Comparison of ENCODE assay signal across 17 cellular contexts in the genomic region with DNA sequence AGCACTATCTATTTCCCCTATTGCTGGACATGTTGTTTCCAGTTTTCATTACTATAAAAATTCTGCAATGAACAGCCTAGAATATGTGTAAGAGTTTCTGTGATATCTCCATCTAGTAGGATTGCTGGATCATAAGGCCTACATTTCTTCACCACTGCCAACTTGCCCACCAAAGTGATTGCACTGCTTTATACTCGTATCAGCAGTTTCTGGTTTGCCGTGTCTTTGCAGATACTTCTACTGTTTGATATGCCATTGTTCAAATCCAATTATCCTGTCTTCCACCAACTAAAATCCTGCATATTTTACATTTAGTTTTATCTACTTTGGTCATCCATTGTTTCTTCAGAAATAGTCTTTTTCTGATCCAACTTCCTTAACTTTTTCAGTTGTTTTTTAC. TPM values are rescaled to one million over a fixed set of nuclear protein-coding genes. Genes with fewer than 3 reads are reported as not detected.
A peak's percentile ranks its signal among the peaks of the same experiment; 100 is the strongest.
DNase-seq lines count a peak whose midpoint lies in the region; ATAC-seq, FAIRE-seq and TF ChIP-seq lines count a peak whose summit lies in the region.
"Had no signal": no experiment of that assay in that cellular context is flagged by ENCODE, and none has a peak within 500 bp of the region (broad histone marks: within the 10 kb centered on the region; RNA-seq: fewer than 3 reads in every experiment).

No MANE protein-coding gene starts in this region.

- no peaks in the 10 kb centered on the region for H3K27me3 Mint-ChIP-seq in activated CD4-positive, alpha-beta T cell treated with anti-CD3 and anti-CD28 coated beads for 36 hours
- no peaks in the 10 kb centered on the region for H3K27me3 Mint-ChIP-seq in astrocyte (ENCODE audit: low read depth, unreplicated experiment)
- H3K27me3 Mint-ChIP-seq in activated CD4-positive, alpha-beta memory T cell treated with anti-CD3 and anti-CD28 coated beads, Interleukin-2, amount 10 ng/mL, durations not matched to agents 7 days and 5 days = no peaks in the 10 kb centered on the region
- H3K27me3 Mint-ChIP-seq: CD8-positive, alpha-beta memory T cell had no signal

- H3K4me1 ChIP-seq in A549 (no peaks in the 10 kb centered on the region), astrocyte (ENCODE audit: insufficient read depth, low read length) (no peaks in the 10 kb centered on the region)
- H3K4me1 ChIP-seq: BLaER1, Caco-2 had no signal

- H3K4me3 Mint-ChIP-seq in activated CD4-positive, alpha-beta T cell treated with anti-CD3 and anti-CD28 coated beads for 36 hours = no peak overlapping the region
- no peak overlapping the region for H3K4me3 Mint-ChIP-seq in astrocyte (ENCODE audit: unreplicated experiment)
- no peak overlapping the region for H3K4me3 Mint-ChIP-seq in stimulated activated effector memory CD8-positive, alpha-beta T cell treated with anti-CD3 and anti-CD28 coated beads, Interleukin-12 subunit alpha, Interleukin-12 subunit beta, amount 100 ng/mL, for 72 hours
- H3K4me3 Mint-ChIP-seq in activated CD4-positive, alpha-beta memory T cell treated with anti-CD3 and anti-CD28 coated beads, Interleukin-2, amount 10 ng/mL, durations not matched to agents 7 days and 5 days = no peak overlapping the region
- H3K4me3 Mint-ChIP-seq: CD8-positive, alpha-beta memory T cell; H9 had no signal

- H3K79me2 ChIP-seq in astrocyte (ENCODE audit: insufficient read depth, low read length) = peaks cover 4% of the 10 kb centered on the region

- 91% methylated on average over 2 of the region's 2 CpGs for WGBS in A549 (ENCODE audit: missing lambda C conversion rate)

- FAIRE-seq in A549 (lab: Jason Lieb, UNC) (no peak), astrocyte (lab: Jason Lieb, UNC) (no peak)
- FAIRE-seq: GM12892 had no signal

- no peak overlapping the region for H3K4me3 ChIP-seq in A549
- no peak overlapping the region for H3K4me3 ChIP-seq in astrocyte (ENCODE audit: insufficient read depth, low read depth, low read length)
- H3K4me3 ChIP-seq: BLaER1 had no signal

- H3K27ac Mint-ChIP-seq in activated CD4-positive, alpha-beta T cell treated with anti-CD3 and anti-CD28 coated beads for 36 hours = peak overlapping the region; percentile 24
- peak overlapping the region; percentile 12 for H3K27ac Mint-ChIP-seq in astrocyte (ENCODE audit: unreplicated experiment)
- H3K27ac Mint-ChIP-seq in stimulated activated effector memory CD8-positive, alpha-beta T cell treated with anti-CD3 and anti-CD28 coated beads, Interleukin-12 subunit alpha, Interleukin-12 subunit beta, amount 100 ng/mL, for 72 hours = peak overlapping the region; percentile 23
- no peak overlapping the region for H3K27ac Mint-ChIP-seq in activated CD4-positive, alpha-beta memory T cell treated with anti-CD3 and anti-CD28 coated beads, Interleukin-2, amount 10 ng/mL, durations not matched to agents 7 days and 5 days
- H3K27ac Mint-ChIP-seq: H9 had no signal

- H3K4me2 ChIP-seq in A549 (no peak overlapping the region), astrocyte (ENCODE audit: low read length) (no peak overlapping the region)
- H3K4me2 ChIP-seq: BLaER1 had no signal

- TF ChIP-seq CTCF in A549 (IDR thresholded peaks at IDR 0.05) (no peak), astrocyte (IDR thresholded peaks at IDR 0.05; ENCODE audit: insufficient read depth, low read depth, low read length) (no peak)

- no peak overlapping the region for H3K9ac ChIP-seq in astrocyte (ENCODE audit: low read length)
- H3K9ac ChIP-seq: BLaER1 had no signal

- H3K27ac ChIP-seq in A549 (no peak overlapping the region), astrocyte (ENCODE audit: low read depth, low read length) (no peak overlapping the region)
- H3K27ac ChIP-seq: 22Rv1, BLaER1 had no signal

- peaks cover 55% of the 10 kb centered on the region for H3K36me3 Mint-ChIP-seq in activated CD4-positive, alpha-beta T cell treated with anti-CD3 and anti-CD28 coated beads for 36 hours (ENCODE audit: low read depth)
- H3K36me3 Mint-ChIP-seq in astrocyte (ENCODE audit: low read depth, unreplicated experiment) = peaks cover 19% of the 10 kb centered on the region
- peaks cover 100% of the 10 kb centered on the region for H3K36me3 Mint-ChIP-seq in stimulated activated effector memory CD8-positive, alpha-beta T cell treated with anti-CD3 and anti-CD28 coated beads, Interleukin-12 subunit alpha, Interleukin-12 subunit beta, amount 100 ng/mL, for 72 hours
- H3K36me3 Mint-ChIP-seq in activated CD4-positive, alpha-beta memory T cell treated with anti-CD3 and anti-CD28 coated beads, Interleukin-2, amount 10 ng/mL, durations not matched to agents 7 days and 5 days (ENCODE audit: low read depth) = peaks cover 67% of the 10 kb centered on the region

- no peaks in the 10 kb centered on the region for H3K27me3 ChIP-seq in astrocyte (ENCODE audit: insufficient read depth, low read length)
- H3K27me3 ChIP-seq: BLaER1 had no signal

- intact Hi-C loops in activated CD4-positive, alpha-beta T cell treated with anti-CD3 and anti-CD28 coated beads for 36 hours (cut with DNase I, micrococcal nuclease) = no loop called here
- intact Hi-C loops in cardiac septum (cut with DNase I) = no loop called here

- TF ChIP-seq RAD21 in A549 (conservative IDR thresholded peaks at IDR 0.05 in 1 of 2, IDR thresholded peaks at IDR 0.05 in 1 of 2) = no peak

- POLR2A ChIA-PET in activated CD4-positive, alpha-beta T cell treated with anti-CD3 and anti-CD28 coated beads for 36 hours (lab: Charles Lee) = no interaction called here
- POLR2A ChIA-PET in A549 (lab: Yijun Ruan, JAX) = no interaction called here
- POLR2A ChIA-PET in activated CD4-positive, alpha-beta memory T cell treated with anti-CD3 and anti-CD28 coated beads, Interleukin-2, amount 10 ng/mL, durations not matched to agents 7 days and 5 days (lab: Charles Lee) = interaction anchor here (0.8 to 1.6 kb wide), 3 partner anchors 10 to 31 kb away, joined by 3 to 6 read pairs (median 4); a partner anchor contains a TSS

- no peak for TF ChIP-seq POLR2A in A549 (IDR thresholded peaks at IDR 0.05; ENCODE audit: low read length)

- CTCF ChIA-PET in activated CD4-positive, alpha-beta T cell treated with anti-CD3 and anti-CD28 coated beads for 36 hours (lab: Charles Lee) = interaction anchor here (0.7 kb wide), 2 partner anchors 8 to 35 kb away, joined by 3 read pairs; no protein-coding TSS in a partner anchor
- CTCF ChIA-PET in A549 (lab: Yijun Ruan, JAX) = interaction anchor here (0.7 to 1.6 kb wide), 3 partner anchors 21 to 121 kb away, joined by 3 to 4 read pairs (median 3); a partner anchor contains a TSS
- CTCF ChIA-PET in activated CD4-positive, alpha-beta memory T cell treated with anti-CD3 and anti-CD28 coated beads, Interleukin-2, amount 10 ng/mL, durations not matched to agents 7 days and 5 days (lab: Charles Lee) = interaction anchor here (1.1 to 1.4 kb wide), 2 partner anchors 121 to 249 kb away, joined by 3 read pairs; no protein-coding TSS in a partner anchor

- H2AFZ ChIP-seq in astrocyte (ENCODE audit: low read depth, low read length) = no peak overlapping the region

- peaks cover 74% of the 10 kb centered on the region for H3K36me3 ChIP-seq in astrocyte (ENCODE audit: insufficient read depth, low read length)

- peaks cover 11% of the 10 kb centered on the region for H4K20me1 ChIP-seq in astrocyte (ENCODE audit: insufficient read depth, low read length)

- ATAC-seq in activated CD4-positive, alpha-beta T cell treated with anti-CD3 and anti-CD28 coated beads for 36 hours = no peak
- no peak for ATAC-seq in A549
- no peak for ATAC-seq in stimulated activated effector memory CD8-positive, alpha-beta T cell treated with anti-CD3 and anti-CD28 coated beads, Interleukin-12 subunit alpha, Interleukin-12 subunit beta, amount 100 ng/mL, for 72 hours

- DNase-seq in activated CD4-positive, alpha-beta T cell treated with anti-CD3 and anti-CD28 coated beads for 36 hours = no peak
- no peak for DNase-seq in activated CD4-positive, alpha-beta T cell treated with anti-CD3 and anti-CD28 coated beads for 4 hours
- DNase-seq in A549 (ENCODE audit: low read depth in 1 of 2, low spot score in 1 of 2) (no peak), astrocyte (ENCODE audit: low read depth) (no peak), cardiac septum (ENCODE audit: low spot score) (no peak)
- no peak for DNase-seq in stimulated activated effector memory CD8-positive, alpha-beta T cell treated with anti-CD3 and anti-CD28 coated beads, Interleukin-12 subunit alpha, Interleukin-12 subunit beta, amount 100 ng/mL, for 72 hours (ENCODE audit: low spot score in 2 of 2)
- no peak for DNase-seq in activated CD4-positive, alpha-beta memory T cell treated with anti-CD3 and anti-CD28 coated beads, Interleukin-2, amount 10 ng/mL, durations not matched to agents 7 days and 5 days
- DNase-seq: AML-193; Caco-2; CD8-positive, alpha-beta memory T cell; DND-41; GDM1; GOT3; H9 had no signal

- H3K9me3 Mint-ChIP-seq in activated CD4-positive, alpha-beta T cell treated with anti-CD3 and anti-CD28 coated beads for 36 hours (ENCODE audit: low read depth) = no peaks in the 10 kb centered on the region
- H3K9me3 Mint-ChIP-seq in astrocyte (ENCODE audit: unreplicated experiment) = peaks cover 1% of the 10 kb centered on the region
- H3K9me3 Mint-ChIP-seq in stimulated activated effector memory CD8-positive, alpha-beta T cell treated with anti-CD3 and anti-CD28 coated beads, Interleukin-12 subunit alpha, Interleukin-12 subunit beta, amount 100 ng/mL, for 72 hours = no peaks in the 10 kb centered on the region
- H3K9me3 Mint-ChIP-seq in activated CD4-positive, alpha-beta memory T cell treated with anti-CD3 and anti-CD28 coated beads, Interleukin-2, amount 10 ng/mL, durations not matched to agents 7 days and 5 days = no peaks in the 10 kb centered on the region
- H3K9me3 Mint-ChIP-seq: CD8-positive, alpha-beta memory T cell; H9 had no signal

- TF ChIP-seq EP300 in A549 (IDR thresholded peaks at IDR 0.05) = no peak

- H3K4me1 Mint-ChIP-seq in activated CD4-positive, alpha-beta T cell treated with anti-CD3 and anti-CD28 coated beads for 36 hours = no peaks in the 10 kb centered on the region
- H3K4me1 Mint-ChIP-seq in astrocyte (ENCODE audit: low read depth, unreplicated experiment) = peaks cover 21% of the 10 kb centered on the region
- H3K4me1 Mint-ChIP-seq in stimulated activated effector memory CD8-positive, alpha-beta T cell treated with anti-CD3 and anti-CD28 coated beads, Interleukin-12 subunit alpha, Interleukin-12 subunit beta, amount 100 ng/mL, for 72 hours = no peaks in the 10 kb centered on the region
- no peaks in the 10 kb centered on the region for H3K4me1 Mint-ChIP-seq in activated CD4-positive, alpha-beta memory T cell treated with anti-CD3 and anti-CD28 coated beads, Interleukin-2, amount 10 ng/mL, durations not matched to agents 7 days and 5 days
- H3K4me1 Mint-ChIP-seq: H9 had no signal

- H3K9me3 ChIP-seq in A549 (no peaks in the 10 kb centered on the region), astrocyte (ENCODE audit: insufficient read depth, low read depth, low read length) (no peaks in the 10 kb centered on the region)
- H3K9me3 ChIP-seq: BLaER1, Caco-2 had no signal

RNA-seq across cellular contexts. Expression of a gene that starts 21.1 kb away (rescaled TPM):
- 10 to 100 TPM; 40.5 to 42.8 TPM for total RNA-seq in activated CD4-positive, alpha-beta T cell treated with anti-CD3 and anti-CD28 coated beads for 36 hours
- 53.5 and 73.0 TPM in 2 replicates for polyA plus RNA-seq in A549 (2011; rRNA removed)
- polyA plus RNA-seq in A549 (2012; cell fraction: cytosol; rRNA removed) = 14.6 and 17.7 TPM in 2 replicates
- 30.0 and 34.6 TPM in 2 replicates for polyA plus RNA-seq in A549 (2012; cell fraction: nucleus; rRNA removed)
- polyA plus RNA-seq in A549 (2017; fragmentation: RNase III; extraction: RNeasy Plus Mini Kit Qiagen cat#74134 plus additional on column Dnase treatment) = 30.0 to 35.0 TPM (median 32.3 TPM) in 3 replicates
- 22.1 and 27.0 TPM in 2 replicates for polyA minus RNA-seq in A549 (2011; rRNA and poly(A)+ RNA removed)
- total RNA-seq in astrocyte = 29.7 and 35.2 TPM in 2 replicates
- 16.4 TPM for total RNA-seq in cardiac septum
- total RNA-seq in activated CD4-positive, alpha-beta memory T cell treated with anti-CD3 and anti-CD28 coated beads, Interleukin-2, amount 10 ng/mL, durations not matched to agents 7 days and 5 days = 10 to 100 TPM; 47.7 to 48.5 TPM

RNA-seq across cellular contexts. Expression of a gene that starts 21.8 kb away (rescaled TPM):
- 100 to 1,000 TPM; 575 TPM for total RNA-seq in activated CD4-positive, alpha-beta T cell treated with anti-CD3 and anti-CD28 coated beads for 36 hours
- polyA plus RNA-seq in A549 (2011; rRNA removed) = 811 and 1,011 TPM in 2 replicates
- polyA plus RNA-seq in A549 (2012; cell fraction: cytosol; rRNA removed) = 724 and 844 TPM in 2 replicates
- polyA plus RNA-seq in A549 (2012; cell fraction: nucleus; rRNA removed) = 1,855 and 3,100 TPM in 2 replicates
- 748 to 886 TPM (median 841 TPM) in 3 replicates for polyA plus RNA-seq in A549 (2017; fragmentation: RNase III; extraction: RNeasy Plus Mini Kit Qiagen cat#74134 plus additional on column Dnase treatment)
- 739 and 935 TPM in 2 replicates for polyA minus RNA-seq in A549 (2011; rRNA and poly(A)+ RNA removed)
- total RNA-seq in astrocyte = 549 and 555 TPM in 2 replicates
- 443 TPM for total RNA-seq in cardiac septum
- 100 to 1,000 TPM; 713 to 732 TPM for total RNA-seq in activated CD4-positive, alpha-beta memory T cell treated with anti-CD3 and anti-CD28 coated beads, Interleukin-2, amount 10 ng/mL, durations not matched to agents 7 days and 5 days

RNA-seq across cellular contexts. Expression of a gene that starts 31.1 kb away (rescaled TPM):
- total RNA-seq in activated CD4-positive, alpha-beta T cell treated with anti-CD3 and anti-CD28 coated beads for 36 hours = 10 to 100 TPM; 26.9 to 30.2 TPM
- 28.8 and 31.3 TPM in 2 replicates for polyA plus RNA-seq in A549 (2011; rRNA removed)
- polyA plus RNA-seq in A549 (2012; cell fraction: cytosol; rRNA removed) = 10.1 and 12.4 TPM in 2 replicates
- polyA plus RNA-seq in A549 (2012; cell fraction: nucleus; rRNA removed) = 15.9 and 26.1 TPM in 2 replicates
- polyA plus RNA-seq in A549 (2017; fragmentation: RNase III; extraction: RNeasy Plus Mini Kit Qiagen cat#74134 plus additional on column Dnase treatment) = 26.3 to 28.5 TPM (median 27.4 TPM) in 3 replicates
- 20.4 and 23.0 TPM in 2 replicates for polyA minus RNA-seq in A549 (2011; rRNA and poly(A)+ RNA removed)
- total RNA-seq in astrocyte = 13.7 and 16.2 TPM in 2 replicates
- 8.0 TPM for total RNA-seq in cardiac septum
- total RNA-seq in activated CD4-positive, alpha-beta memory T cell treated with anti-CD3 and anti-CD28 coated beads, Interleukin-2, amount 10 ng/mL, durations not matched to agents 7 days and 5 days = 10 to 100 TPM; 34.7 to 35.2 TPM
